Comparison of ENCODE assay signal across 14 cellular contexts in the genomic region with DNA sequence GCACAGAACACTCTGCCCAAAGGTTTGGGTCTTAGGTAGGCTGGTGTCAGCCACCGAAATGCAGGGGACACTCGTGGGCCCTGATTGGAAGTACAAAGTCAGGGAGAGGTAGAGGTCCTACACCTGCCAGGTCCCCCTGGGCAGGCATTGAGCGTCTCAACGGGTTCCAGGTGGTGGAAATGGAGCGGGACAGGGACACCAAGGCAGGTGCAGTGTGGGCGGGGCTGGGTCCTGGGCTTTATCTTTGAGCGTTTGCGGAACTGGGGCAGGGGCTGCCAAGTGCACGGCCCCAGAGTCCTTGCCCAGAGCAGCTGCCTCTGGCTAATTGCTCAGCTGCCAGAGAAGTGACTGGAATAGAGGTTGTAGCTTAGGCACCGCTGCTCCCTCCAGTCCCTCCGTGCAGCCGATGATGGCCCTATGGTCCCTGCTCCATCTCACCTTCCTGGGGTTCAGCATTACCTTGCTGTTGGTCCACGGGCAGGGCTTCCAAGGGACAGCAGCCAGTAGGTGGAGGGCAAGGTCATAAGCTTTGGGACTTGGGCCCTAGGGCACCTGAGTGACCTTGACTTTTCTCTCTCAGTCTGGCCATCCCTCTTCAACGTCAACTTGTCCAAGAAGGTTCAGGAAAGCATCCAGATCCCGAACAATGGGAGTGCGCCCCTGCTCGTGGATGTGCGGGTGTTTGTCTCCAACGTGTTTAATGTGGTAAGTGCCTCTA. TPM values are rescaled to one million over a fixed set of nuclear protein-coding genes. Genes with fewer than 3 reads are reported as not detected.
DNase-seq lines count a peak whose midpoint lies in the region; ATAC-seq and TF ChIP-seq lines count a peak whose summit lies in the region.
"Had no signal": no experiment of that assay in that cellular context is flagged by ENCODE, and none has a peak within 500 bp of the region (broad histone marks: within the 10 kb centered on the region; RNA-seq: fewer than 3 reads in every experiment).

A gene (plus strand): TSS at position 324 of the 718 bp plus-strand sequence. CDS start 83 bp downstream, at position 407.

- H3K27me3 ChIP-seq in A673 (replicated peaks; ENCODE audit: insufficient read depth, low read depth, low read length, poor library complexity) = peaks cover 63% of the 10 kb centered on the region

- intact Hi-C loops in activated T-helper 2 cell treated with anti-CD3 and anti-CD28 coated beads, Interferon-gamma antibody, Interleukin-2, Interleukin-4, amounts not matched to agents 10 μg/mL and 5 μg/mL and 100 μg/mL, durations not matched to agents 14 hours and 24 hours and 36 hours (cut with micrococcal nuclease) = loop anchor here (10.0 kb wide), 1 partner anchor 294 kb away; a partner anchor contains a TSS
- intact Hi-C loops in A673 (cut with micrococcal nuclease; ENCODE audit: unreplicated experiment) = loop anchor here (10.0 kb wide), 1 partner anchor 64 kb away; no protein-coding TSS in a partner anchor

- H3K9me3 Mint-ChIP-seq in activated T-helper 2 cell treated with anti-CD3 and anti-CD28 coated beads, Interferon-gamma antibody, Interleukin-2, Interleukin-4, amounts not matched to agents 10 μg/mL and 5 μg/mL and 100 μg/mL, durations not matched to agents 14 hours and 24 hours and 36 hours = no peaks in the 10 kb centered on the region

- peaks cover 16% of the 10 kb centered on the region for H3K36me3 ChIP-seq in A673 (ENCODE audit: insufficient read depth, low read length, poor library complexity, severe bottlenecking)

- POLR2A ChIA-PET in A673 (lab: Charles Lee; ENCODE audit: low non-redundant PET) = no interaction called here

- no peak within 1 kb of the TSS for H3K27ac ChIP-seq in A673 (ENCODE audit: low read depth, low read length, poor library complexity, severe bottlenecking)
- H3K27ac ChIP-seq: left ventricle myocardium inferior had no signal

- BruUV-seq in A673 (replicated peaks; lab: Mats Ljungman, UMichigan) = no TSS peak

- no peak for TF ChIP-seq CTCF in A673 (conservative IDR thresholded peaks at IDR 0.05; ENCODE audit: low read depth, low read length)

- peak; percentile 59 for DNase-seq in activated CD8-positive, alpha-beta memory T cell treated with anti-CD3 and anti-CD28 coated beads, Interleukin-2, amount 50 U/mL, for 48 hours
- DNase-seq in activated CD8-positive, alpha-beta memory T cell treated with anti-CD3 and anti-CD28 coated beads for 24 hours = no peak
- DNase-seq in NCI-H1092 (lab: John Stamatoyannopoulos, UW) = peak; percentile 43
- DNase-seq in activated T-helper 2 cell treated with anti-CD3 and anti-CD28 coated beads, Interferon-gamma antibody, Interleukin-2, Interleukin-4, amounts not matched to agents 10 μg/mL and 5 μg/mL and 100 μg/mL, durations not matched to agents 14 hours and 24 hours and 36 hours (ENCODE audit: low spot score) = no peak
- peak; percentile 39 for DNase-seq in retina
- no peak for DNase-seq in A673 (ENCODE audit: low spot score)
- DNase-seq: activated CD8-positive, alpha-beta memory T cell treated with anti-CD3 and anti-CD28 coated beads, Interleukin-2, amount 10 ng/mL, durations not matched to agents 7 days and 5 days; left ventricle myocardium inferior; occipital lobe; stimulated activated CD4-positive, alpha-beta T cell treated with anti-CD3 and anti-CD28 coated beads, Interleukin-12 subunit alpha, Interleukin-12 subunit beta, amount 100 ng/mL, for 4 hours had no signal

- peaks cover 12% of the 10 kb centered on the region for H3K4me1 Mint-ChIP-seq in activated T-helper 2 cell treated with anti-CD3 and anti-CD28 coated beads, Interferon-gamma antibody, Interleukin-2, Interleukin-4, amounts not matched to agents 10 μg/mL and 5 μg/mL and 100 μg/mL, durations not matched to agents 14 hours and 24 hours and 36 hours (ENCODE audit: low read depth)

- peaks cover 8% of the 10 kb centered on the region for H3K4me1 ChIP-seq in A673 (ENCODE audit: insufficient read depth, low read length, poor library complexity, severe bottlenecking)

- no peaks in the 10 kb centered on the region for H3K9me3 ChIP-seq in A673 (ENCODE audit: low read depth, low read length, poor library complexity, severe bottlenecking)
- H3K9me3 ChIP-seq: left ventricle myocardium inferior had no signal

- peaks cover 44% of the 10 kb centered on the region for H3K27me3 Mint-ChIP-seq in activated T-helper 2 cell treated with anti-CD3 and anti-CD28 coated beads, Interferon-gamma antibody, Interleukin-2, Interleukin-4, amounts not matched to agents 10 μg/mL and 5 μg/mL and 100 μg/mL, durations not matched to agents 14 hours and 24 hours and 36 hours (ENCODE audit: low read depth)

- H3K27ac Mint-ChIP-seq in activated T-helper 2 cell treated with anti-CD3 and anti-CD28 coated beads, Interferon-gamma antibody, Interleukin-2, Interleukin-4, amounts not matched to agents 10 μg/mL and 5 μg/mL and 100 μg/mL, durations not matched to agents 14 hours and 24 hours and 36 hours = peak within 1 kb of the TSS; percentile 8
- H3K27ac Mint-ChIP-seq: activated CD8-positive, alpha-beta memory T cell treated with anti-CD3 and anti-CD28 coated beads, Interleukin-2, amount 10 ng/mL, durations not matched to agents 7 days and 5 days had no signal

- ATAC-seq in GM21717 (IDR thresholded peaks at IDR 0.05; ENCODE audit: unreplicated experiment) (no peak), HG03139 (IDR thresholded peaks at IDR 0.05; ENCODE audit: unreplicated experiment) (no peak)
- ATAC-seq: activated CD8-positive, alpha-beta memory T cell treated with anti-CD3 and anti-CD28 coated beads, Interleukin-2, amount 10 ng/mL, durations not matched to agents 7 days and 5 days had no signal

- no peak within 1 kb of the TSS for H3K4me3 Mint-ChIP-seq in activated T-helper 2 cell treated with anti-CD3 and anti-CD28 coated beads, Interferon-gamma antibody, Interleukin-2, Interleukin-4, amounts not matched to agents 10 μg/mL and 5 μg/mL and 100 μg/mL, durations not matched to agents 14 hours and 24 hours and 36 hours (ENCODE audit: low read depth)
- H3K4me3 Mint-ChIP-seq: activated CD8-positive, alpha-beta memory T cell treated with anti-CD3 and anti-CD28 coated beads, Interleukin-2, amount 10 ng/mL, durations not matched to agents 7 days and 5 days had no signal

- H3K4me3 ChIP-seq in A673 (ENCODE audit: low read depth, low read length, poor library complexity, severe bottlenecking) = no peak within 1 kb of the TSS
- H3K4me3 ChIP-seq: left ventricle myocardium inferior had no signal

- H3K36me3 Mint-ChIP-seq in activated T-helper 2 cell treated with anti-CD3 and anti-CD28 coated beads, Interferon-gamma antibody, Interleukin-2, Interleukin-4, amounts not matched to agents 10 μg/mL and 5 μg/mL and 100 μg/mL, durations not matched to agents 14 hours and 24 hours and 36 hours (ENCODE audit: low read depth) = peaks cover 15% of the 10 kb centered on the region

- CTCF ChIA-PET in A673 (lab: Charles Lee) = no interaction called here

RNA-seq across cellular contexts. Expression of the gene that starts here (rescaled TPM):
- total RNA-seq in activated T-helper 2 cell treated with anti-CD3 and anti-CD28 coated beads, Interferon-gamma antibody, Interleukin-2, Interleukin-4, amounts not matched to agents 10 μg/mL and 5 μg/mL and 100 μg/mL, durations not matched to agents 14 hours and 24 hours and 36 hours = 10.3 and 14.1 TPM in 2 replicates
- total RNA-seq in A673 (2021) = not detected in 2 replicates
- total RNA-seq: frontal cortex, left ventricle myocardium inferior, MCF 10A, occipital lobe had no signal

Comparison
In these comparisons a context has a peak if more than half of its experiments do, and no peak if none do; other contexts are left out.
1. RNA of the gene that starts here (total RNA-seq): 10.3 to 14.1 TPM in activated T-helper 2 cell treated with anti-CD3 and anti-CD28 coated beads, Interferon-gamma antibody, Interleukin-2, Interleukin-4, amounts not matched to agents 10 μg/mL and 5 μg/mL and 100 μg/mL, durations not matched to agents 14 hours and 24 hours and 36 hours; not detected in A673; every median in the first group is over 10 times any median in the second.
2. DNase-seq: peak in activated CD8-positive, alpha-beta memory T cell treated with anti-CD3 and anti-CD28 coated beads, Interleukin-2, amount 50 U/mL, for 48 hours (single experiment), NCI-H1092 (single experiment) and retina (single experiment); none in activated CD8-positive, alpha-beta memory T cell treated with anti-CD3 and anti-CD28 coated beads for 24 hours (single experiment), activated T-helper 2 cell treated with anti-CD3 and anti-CD28 coated beads, Interferon-gamma antibody, Interleukin-2, Interleukin-4, amounts not matched to agents 10 μg/mL and 5 μg/mL and 100 μg/mL, durations not matched to agents 14 hours and 24 hours and 36 hours (single experiment) and A673 (single experiment).